13 cellular contexts compared by ENCODE assay signal in the genomic region with DNA sequence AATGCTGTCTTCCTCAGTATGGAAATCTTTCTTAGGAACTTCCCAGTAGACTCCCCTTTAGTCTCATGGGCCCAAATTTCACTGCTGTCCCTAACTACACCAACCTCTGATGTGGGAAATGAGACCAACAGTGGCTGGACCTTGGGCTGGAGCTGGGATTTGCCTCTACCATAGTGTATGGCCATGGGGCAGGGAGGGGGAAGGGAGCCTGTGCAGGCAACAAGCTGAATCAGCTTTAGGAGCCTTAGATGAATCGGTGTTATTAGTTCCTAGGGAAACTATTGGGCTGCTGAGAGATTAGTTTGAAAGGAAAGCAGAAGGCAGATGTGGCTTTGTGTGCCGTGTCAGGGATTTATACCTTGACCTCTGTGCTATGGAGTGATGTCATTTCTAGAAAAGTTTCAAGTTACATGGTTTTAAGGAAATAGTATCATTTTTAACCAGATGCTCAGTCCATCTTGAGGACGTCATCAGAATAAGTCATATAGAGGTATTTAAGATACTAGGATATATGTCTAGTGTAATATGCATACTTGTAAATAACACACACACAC. TPM values are rescaled to one million over a fixed set of nuclear protein-coding genes. Genes with fewer than 3 reads are reported as not detected.
DNase-seq lines count a peak whose midpoint lies in the region; ATAC-seq and TF ChIP-seq lines count a peak whose summit lies in the region.
"Had no signal": no experiment of that assay in that cellular context is flagged by ENCODE, and none has a peak within 500 bp of the region (broad histone marks: within the 10 kb centered on the region; RNA-seq: fewer than 3 reads in every experiment).

No MANE protein-coding gene starts in this region.

- in situ Hi-C loops in GM23248 (cut with MboI): loop anchor here (10.0 kb wide), 1 partner anchor 309 kb away; no protein-coding TSS in a partner anchor

- H3K4me1 ChIP-seq in GM23248 (ENCODE audit: insufficient read depth): no peaks in the 10 kb centered on the region
- H3K4me1 ChIP-seq in RWPE2 (ENCODE audit: insufficient read depth, poor library complexity, severe bottlenecking): no peaks in the 10 kb centered on the region
- peaks cover 3% of the 10 kb centered on the region for H3K4me1 ChIP-seq in ovary (ENCODE audit: insufficient read depth)

- H3K4me2 ChIP-seq in GM23248 (ENCODE audit: unreplicated experiment): no peak overlapping the region
- H3K4me2 ChIP-seq: SK-N-SH had no signal

- intact Hi-C loops in ovary (cut with DNase I): loop anchor here (5.0 to 10.0 kb wide), 4 partner anchors 199 to 319 kb away; partner anchors contain the start of gene SLC17A8 (in 1 of the 4)

- H3K36me3 ChIP-seq in GM23248 (ENCODE audit: low read depth) (no peaks in the 10 kb centered on the region), RWPE2 (ENCODE audit: low read depth) (no peaks in the 10 kb centered on the region), ovary (no peaks in the 10 kb centered on the region)

- no peak for TF ChIP-seq POLR2A in ovary (IDR thresholded peaks at IDR 0.05)

- H3K9ac ChIP-seq in GM23248: no peak overlapping the region
- H3K9ac ChIP-seq: SK-N-SH had no signal

- 40 to 54% methylated on average over 3 of the region's 3 CpGs for WGBS in GM23248 (ENCODE audit: low coverage in 1 of 2, low lambda C conversion rate in 2 of 2, missing lambda C conversion rate in 2 of 2), 2 experiments
- 20 to 31% (median 27%) methylated on average over 3 of the region's 3 CpGs for WGBS in ovary, 3 donors

- H3K9me3 ChIP-seq in GM23248 (ENCODE audit: low read depth): no peaks in the 10 kb centered on the region
- no peaks in the 10 kb centered on the region for H3K9me3 ChIP-seq in RWPE2 (ENCODE audit: severe bottlenecking)
- no peaks in the 10 kb centered on the region for H3K9me3 ChIP-seq in ovary
- H3K9me3 ChIP-seq: SK-N-SH had no signal

- H2AFZ ChIP-seq in GM23248: no peak overlapping the region; the same call in 1 of the 2 replicates

- DNase-seq in GM23248 (peak; percentile 17), RWPE2 (ENCODE audit: low spot score) (no peak), fibroblast of peridontal ligament (ENCODE audit: extremely low read depth) (peak; percentile 23), ovary (peak; percentile 32 to 48 (median 35)), NCI-H446 treated with DMSO at 0.1 percent for 48 hours (lab: John Stamatoyannopoulos, UW) (no peak), NOMO-1 treated with dmso at 0.1 percent for 144 hours (lab: John Stamatoyannopoulos, UW; ENCODE audit: unreplicated experiment) (no peak), DMS 273 (lab: John Stamatoyannopoulos, UW; ENCODE audit: unreplicated experiment) (no peak), GDM1 (lab: John Stamatoyannopoulos, UW) (no peak)
- DNase-seq: activated CD4-positive, alpha-beta T cell treated with anti-CD3 and anti-CD28 coated beads, Interleukin-2, amount 50 U/mL, for 48 hours; glutamatergic neuron; posterior cingulate gyrus; stimulated activated naive CD8-positive, alpha-beta T cell treated with anti-CD3 and anti-CD28 coated beads, Interleukin-15, Interleukin-2, amounts not matched to agents 100 U/mL and 50 U/mL, for 24 hours had no signal

- no peaks in the 10 kb centered on the region for H4K20me1 ChIP-seq in GM23248 (ENCODE audit: insufficient read depth)

- no peak for TF ChIP-seq EP300 in ovary (IDR thresholded peaks at IDR 0.05)

- H3K27ac ChIP-seq in GM23248: no peak overlapping the region
- H3K27ac ChIP-seq in RWPE2 (ENCODE audit: poor library complexity, severe bottlenecking): no peak overlapping the region
- peak overlapping the region; percentile 13 to 27 for H3K27ac ChIP-seq in ovary

- ATAC-seq in RWPE2 (ENCODE audit: low read depth): peak; percentile 14; the same call in 1 of the 3 replicates
- ATAC-seq: stimulated activated naive CD8-positive, alpha-beta T cell treated with anti-CD3 and anti-CD28 coated beads, Interleukin-15, Interleukin-2, amounts not matched to agents 100 U/mL and 50 U/mL, for 24 hours had no signal

- H3K79me2 ChIP-seq in GM23248 (ENCODE audit: insufficient read depth): no peaks in the 10 kb centered on the region

- H3K27me3 ChIP-seq in GM23248 (replicated peaks; ENCODE audit: insufficient read depth) (no peaks in the 10 kb centered on the region), RWPE2 (ENCODE audit: insufficient read depth, poor library complexity, severe bottlenecking) (no peaks in the 10 kb centered on the region), ovary (no peaks in the 10 kb centered on the region)

- TF ChIP-seq CTCF in RWPE2 (IDR thresholded peaks at IDR 0.05; ENCODE audit: poor library complexity, severe bottlenecking): no peak
- TF ChIP-seq CTCF in ovary (IDR thresholded peaks at IDR 0.05): no peak

- no peaks in the 10 kb centered on the region for H3F3A ChIP-seq in GM23248 (ENCODE audit: insufficient read depth)

- no peaks in the 10 kb centered on the region for H3K9me2 ChIP-seq in GM23248 (ENCODE audit: insufficient read depth)
- H3K9me2 ChIP-seq: SK-N-SH had no signal

- H3K4me3 ChIP-seq in GM23248: no peak overlapping the region
- no peak overlapping the region for H3K4me3 ChIP-seq in RWPE2 (ENCODE audit: severe bottlenecking)
- no peak overlapping the region for H3K4me3 ChIP-seq in ovary

RNA-seq across cellular contexts. Expression of gene GAS2L3, which starts 19.6 kb away (rescaled TPM):
- 9.8 and 14.8 TPM in 2 replicates for total RNA-seq in GM23248 (2014; rRNA removed; shearing (Covaris generic))
- 6.1 TPM in 2 replicates for polyA plus RNA-seq in GM23248 (2016; fragmentation: Nextera tagmentation; extraction: Ambion mirVana)
- 1 to 10 TPM; 1.7 to 4.9 (median 2.9) TPM for total RNA-seq in ovary
- polyA plus RNA-seq in ovary: 1 to 10 TPM; 1.0 to 3.2 TPM

Comparison
In these comparisons a context has a peak if more than half of its experiments do, and no peak if none do; other contexts are left out.
1. DNase-seq: peak in GM23248 (single experiment), fibroblast of peridontal ligament (single experiment) and ovary (5 of 5); none in RWPE2 (single experiment), NCI-H446 treated with DMSO at 0.1 percent for 48 hours (single experiment), NOMO-1 treated with dmso at 0.1 percent for 144 hours (single experiment), DMS 273 (single experiment) and GDM1 (single experiment).
2. H3K27ac ChIP-seq: peak in ovary (2 of 2); none in GM23248 (single experiment) and RWPE2 (single experiment).